Comparison of ENCODE assay signal across 23 cellular contexts in the genomic region with DNA sequence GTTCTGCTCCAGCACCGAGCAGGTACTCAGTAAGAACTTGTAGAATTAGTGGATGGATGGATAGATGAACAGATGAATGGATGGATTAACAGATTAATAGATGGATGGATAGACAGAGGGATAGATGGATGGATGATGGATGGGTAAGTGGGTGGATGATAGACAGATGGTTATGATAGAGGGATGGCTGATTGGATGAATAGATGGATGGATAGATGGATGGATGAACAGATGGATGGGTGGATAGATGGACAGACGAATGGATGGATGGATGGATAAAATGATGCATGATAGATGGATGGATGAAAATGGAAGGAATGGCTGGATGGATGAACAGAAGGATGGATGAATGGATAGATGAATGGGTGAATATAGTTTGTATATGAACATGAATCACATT. TPM values are rescaled to one million over a fixed set of nuclear protein-coding genes. Genes with fewer than 3 reads are reported as not detected.
"Had no signal": no experiment of that assay in that cellular context is flagged by ENCODE, and none has a peak within 500 bp of the region (broad histone marks: within the 10 kb centered on the region; RNA-seq: fewer than 3 reads in every experiment).

No MANE protein-coding gene starts in this region.

- H3K4me2 ChIP-seq: smooth muscle cell had no signal

- H3K36me3 ChIP-seq: left lung, lower lobe of right lung, right atrium auricular region, right lobe of liver, tibial nerve, vagina had no signal

- H3K4me3 ChIP-seq: left lung, lower lobe of right lung, right atrium auricular region, right lobe of liver, smooth muscle cell, tibial nerve, vagina had no signal

- DNase-seq: immature natural killer cell; kidney; left colon; left lung; lower lobe of right lung; naive thymus-derived CD8-positive, alpha-beta T cell; occipital lobe; right lobe of liver; stimulated activated CD4-positive, alpha-beta T cell treated with anti-CD3 and anti-CD28 coated beads, Interleukin-1b, Interleukin-23, amount 100 ng/mL, for 48 hours; stimulated activated CD4-positive, alpha-beta T cell treated with anti-CD3 and anti-CD28 coated beads, Interleukin-2, amount 100 ng/mL, for 48 hours; stimulated activated CD4-positive, alpha-beta T cell treated with anti-CD3 and anti-CD28 coated beads, Interleukin-4, amount 100 ng/mL, for 4 hours; stimulated activated CD8-positive, alpha-beta memory T cell treated with anti-CD3 and anti-CD28 coated beads, Interleukin-4, amount 100 ng/mL, for 48 hours; stimulated activated naive CD4-positive, alpha-beta T cell treated with Interleukin-2 at 50 U/mL for 16 hours; substantia nigra had no signal

- ATAC-seq: left colon; naive thymus-derived CD8-positive, alpha-beta T cell; stimulated activated memory B cell treated with anti-CD40 and anti-IgM and Interleukin-4, amounts not matched to agents 10 μg/mL and 1 μg/mL and 100 μg/mL, for 72 hours had no signal

- H3K4me1 ChIP-seq: right lobe of liver, tibial nerve, vagina had no signal

- FAIRE-seq: islet of Langerhans, kidney had no signal

- H3K27ac ChIP-seq: lower lobe of right lung, right atrium auricular region, right lobe of liver, tibial nerve, vagina had no signal

- H3K9me3 ChIP-seq: left lung, lower lobe of right lung, right atrium auricular region, right lobe of liver, tibial nerve, vagina had no signal

- H3K27me3 ChIP-seq: left lung, right atrium auricular region, right lobe of liver, tibial nerve, vagina had no signal

RNA-seq across cellular contexts. Expression of a gene that starts 8.0 kb away (rescaled TPM):
- total RNA-seq: liver, skeletal muscle tissue, urinary bladder, vagina had no signal
